18 cellular contexts compared by ENCODE assay signal in genomic region chr14:98494582-98494981, GRCh38.
DNase-seq lines count a peak whose midpoint lies in the region; ATAC-seq, FAIRE-seq and TF ChIP-seq lines count a peak whose summit lies in the region.
"Had no signal": no experiment of that assay in that cellular context is flagged by ENCODE, and none has a peak within 500 bp of the region (broad histone marks: within the 10 kb centered on the region; RNA-seq: fewer than 3 reads in every experiment).

No MANE protein-coding gene starts in this region.

- no peaks in the 10 kb centered on the region for H4K20me1 ChIP-seq in astrocyte (ENCODE audit: insufficient read depth, low read length)

- WGBS in small intestine, 3 donors = 77 to 84% (median 77%) methylated on average over 5 of the region's 5 CpGs
- 74% methylated on average over 5 of the region's 5 CpGs for WGBS in suprapubic skin

- H3K9ac ChIP-seq in astrocyte (ENCODE audit: low read length) = no peak overlapping the region

- ATAC-seq in T-helper 17 cell = no peak
- ATAC-seq in activated CD8-positive, alpha-beta memory T cell treated with anti-CD3 and anti-CD28 coated beads, Interleukin-2, amount 10 ng/mL, durations not matched to agents 7 days and 5 days = no peak
- ATAC-seq: mucosa of descending colon had no signal

- no peak overlapping the region for H2AFZ ChIP-seq in astrocyte (ENCODE audit: low read depth, low read length)

- H3K4me3 Mint-ChIP-seq in activated naive CD4-positive, alpha-beta T cell treated with anti-CD3 and anti-CD28 coated beads for 36 hours = no peak overlapping the region
- no peak overlapping the region for H3K4me3 Mint-ChIP-seq in astrocyte (ENCODE audit: unreplicated experiment)
- no peak overlapping the region for H3K4me3 Mint-ChIP-seq in T-helper 17 cell
- no peak overlapping the region for H3K4me3 Mint-ChIP-seq in activated CD8-positive, alpha-beta memory T cell treated with anti-CD3 and anti-CD28 coated beads, Interleukin-2, amount 10 ng/mL, durations not matched to agents 7 days and 5 days
- H3K4me3 Mint-ChIP-seq: stimulated activated naive CD8-positive, alpha-beta T cell treated with anti-CD3 and anti-CD28 coated beads, Interleukin-15, Interleukin-2, amounts not matched to agents 100 ng/mL and 50 ng/mL, for 24 hours had no signal

- H3K27ac Mint-ChIP-seq in activated naive CD4-positive, alpha-beta T cell treated with anti-CD3 and anti-CD28 coated beads for 36 hours = no peak overlapping the region
- H3K27ac Mint-ChIP-seq in astrocyte (ENCODE audit: unreplicated experiment) (no peak overlapping the region), T-helper 17 cell (no peak overlapping the region)
- no peak overlapping the region for H3K27ac Mint-ChIP-seq in activated CD8-positive, alpha-beta memory T cell treated with anti-CD3 and anti-CD28 coated beads, Interleukin-2, amount 10 ng/mL, durations not matched to agents 7 days and 5 days

- H3K9me3 ChIP-seq in astrocyte (ENCODE audit: insufficient read depth, low read depth, low read length) = no peaks in the 10 kb centered on the region
- no peaks in the 10 kb centered on the region for H3K9me3 ChIP-seq in small intestine (ENCODE audit: control insufficient read depth, low read depth)
- H3K9me3 ChIP-seq in T-helper 17 cell (ENCODE audit: control insufficient read depth, low read length, poor library complexity, severe bottlenecking) = no peaks in the 10 kb centered on the region
- no peaks in the 10 kb centered on the region for H3K9me3 ChIP-seq in suprapubic skin
- H3K9me3 ChIP-seq: mucosa of descending colon, uterus had no signal

- H3K4me1 ChIP-seq in astrocyte (ENCODE audit: insufficient read depth, low read length) (peaks cover 3% of the 10 kb centered on the region), small intestine (ENCODE audit: control insufficient read depth in 2 of 2, insufficient read depth in 1 of 2, low read depth in 1 of 2, low read length in 1 of 2) (no peaks in the 10 kb centered on the region), suprapubic skin (peaks cover 11% of the 10 kb centered on the region)
- H3K4me1 ChIP-seq: uterus had no signal

- H3K27me3 Mint-ChIP-seq in activated naive CD4-positive, alpha-beta T cell treated with anti-CD3 and anti-CD28 coated beads for 36 hours (ENCODE audit: low read depth) = no peaks in the 10 kb centered on the region
- peaks cover 6% of the 10 kb centered on the region for H3K27me3 Mint-ChIP-seq in astrocyte (ENCODE audit: low read depth, unreplicated experiment)
- H3K27me3 Mint-ChIP-seq in T-helper 17 cell = no peaks in the 10 kb centered on the region
- H3K27me3 Mint-ChIP-seq in activated CD8-positive, alpha-beta memory T cell treated with anti-CD3 and anti-CD28 coated beads, Interleukin-2, amount 10 ng/mL, durations not matched to agents 7 days and 5 days = peaks cover 2% of the 10 kb centered on the region
- H3K27me3 Mint-ChIP-seq: stimulated activated naive CD8-positive, alpha-beta T cell treated with anti-CD3 and anti-CD28 coated beads, Interleukin-15, Interleukin-2, amounts not matched to agents 100 ng/mL and 50 ng/mL, for 24 hours had no signal

- H3K79me2 ChIP-seq in astrocyte (ENCODE audit: insufficient read depth, low read length) = no peaks in the 10 kb centered on the region

- peak; percentile 52 for DNase-seq in activated naive CD4-positive, alpha-beta T cell treated with anti-CD3 and anti-CD28 coated beads for 36 hours
- DNase-seq in activated naive CD4-positive, alpha-beta T cell treated with anti-CD3 and anti-CD28 coated beads, Interleukin-2, amount 50 U/mL, for 16 hours = no peak
- DNase-seq in HK-2 (ENCODE audit: unreplicated experiment) (peak; percentile 1), astrocyte (ENCODE audit: low read depth) (peak; percentile 57), small intestine (peak; percentile 3), T-helper 17 cell (no peak), suprapubic skin (ENCODE audit: low spot score in 2 of 2) (no peak)
- DNase-seq in activated CD8-positive, alpha-beta memory T cell treated with anti-CD3 and anti-CD28 coated beads, Interleukin-2, amount 10 ng/mL, durations not matched to agents 7 days and 5 days = no peak
- DNase-seq: Calu3, hypothalamus, mucosa of descending colon, NCI-H1417, occipital lobe, SHP77 treated with DMSO at 0.1 percent for 48 hours, T-helper 9 cell, uterus had no signal

- peak overlapping the region; percentile 42 for H3K27ac ChIP-seq in astrocyte (ENCODE audit: low read depth, low read length)
- H3K27ac ChIP-seq in small intestine (ENCODE audit: low read depth in 1 of 2, low read length in 1 of 2) = no peak overlapping the region
- H3K27ac ChIP-seq in suprapubic skin = no peak overlapping the region
- H3K27ac ChIP-seq: cardiac muscle cell, uterus had no signal

- H3K36me3 ChIP-seq in astrocyte (ENCODE audit: insufficient read depth, low read length) (no peaks in the 10 kb centered on the region), small intestine (ENCODE audit: control insufficient read depth in 2 of 2, insufficient read depth in 2 of 2, low read length in 2 of 2) (no peaks in the 10 kb centered on the region), suprapubic skin (no peaks in the 10 kb centered on the region)
- H3K36me3 ChIP-seq: cardiac muscle cell, uterus had no signal

- TF ChIP-seq POLR2A in suprapubic skin (IDR thresholded peaks at IDR 0.05) = no peak

- no peaks in the 10 kb centered on the region for H3K36me3 Mint-ChIP-seq in activated naive CD4-positive, alpha-beta T cell treated with anti-CD3 and anti-CD28 coated beads for 36 hours (ENCODE audit: low read depth)
- no peaks in the 10 kb centered on the region for H3K36me3 Mint-ChIP-seq in astrocyte (ENCODE audit: low read depth, unreplicated experiment)
- H3K36me3 Mint-ChIP-seq in T-helper 17 cell (ENCODE audit: low read depth) = no peaks in the 10 kb centered on the region
- H3K36me3 Mint-ChIP-seq in activated CD8-positive, alpha-beta memory T cell treated with anti-CD3 and anti-CD28 coated beads, Interleukin-2, amount 10 ng/mL, durations not matched to agents 7 days and 5 days = no peaks in the 10 kb centered on the region

- peaks cover 19% of the 10 kb centered on the region for H3K4me1 Mint-ChIP-seq in activated naive CD4-positive, alpha-beta T cell treated with anti-CD3 and anti-CD28 coated beads for 36 hours (ENCODE audit: low read depth)
- H3K4me1 Mint-ChIP-seq in astrocyte (ENCODE audit: low read depth, unreplicated experiment) (no peaks in the 10 kb centered on the region), T-helper 17 cell (peaks cover 7% of the 10 kb centered on the region)
- no peaks in the 10 kb centered on the region for H3K4me1 Mint-ChIP-seq in activated CD8-positive, alpha-beta memory T cell treated with anti-CD3 and anti-CD28 coated beads, Interleukin-2, amount 10 ng/mL, durations not matched to agents 7 days and 5 days

- CTCF ChIA-PET in activated naive CD4-positive, alpha-beta T cell treated with anti-CD3 and anti-CD28 coated beads for 36 hours (lab: Charles Lee) = interaction anchor here (0.6 kb wide), 3 partner anchors 138 to 1194 kb away, joined by 3 to 4 read pairs (median 4); no protein-coding TSS in a partner anchor
- CTCF ChIA-PET in activated CD8-positive, alpha-beta memory T cell treated with anti-CD3 and anti-CD28 coated beads, Interleukin-2, amount 10 ng/mL, durations not matched to agents 7 days and 5 days (lab: Charles Lee) = interaction anchor here (1.1 kb wide), 1 partner anchor 15 kb away, joined by 3 read pairs; no protein-coding TSS in a partner anchor

- no peak for FAIRE-seq in astrocyte (lab: Jason Lieb, UNC)
- FAIRE-seq in small intestine (lab: Jason Lieb, UNC) = no peak

- intact Hi-C loops in activated naive CD4-positive, alpha-beta T cell treated with anti-CD3 and anti-CD28 coated beads for 36 hours (cut with micrococcal nuclease) = no loop called here

- no peak overlapping the region for H3K4me2 ChIP-seq in astrocyte (ENCODE audit: low read length)

- TF ChIP-seq CTCF in astrocyte (IDR thresholded peaks at IDR 0.05; ENCODE audit: insufficient read depth, low read depth, low read length) (no peak), suprapubic skin (IDR thresholded peaks at IDR 0.05) (no peak)

- H3K9me3 Mint-ChIP-seq in activated naive CD4-positive, alpha-beta T cell treated with anti-CD3 and anti-CD28 coated beads for 36 hours = no peaks in the 10 kb centered on the region
- no peaks in the 10 kb centered on the region for H3K9me3 Mint-ChIP-seq in astrocyte (ENCODE audit: unreplicated experiment)
- H3K9me3 Mint-ChIP-seq in activated CD8-positive, alpha-beta memory T cell treated with anti-CD3 and anti-CD28 coated beads, Interleukin-2, amount 10 ng/mL, durations not matched to agents 7 days and 5 days (ENCODE audit: low read depth) = no peaks in the 10 kb centered on the region
- H3K9me3 Mint-ChIP-seq: stimulated activated naive CD8-positive, alpha-beta T cell treated with anti-CD3 and anti-CD28 coated beads, Interleukin-15, Interleukin-2, amounts not matched to agents 100 ng/mL and 50 ng/mL, for 24 hours had no signal

- H3K27me3 ChIP-seq in astrocyte (ENCODE audit: insufficient read depth, low read length) (no peaks in the 10 kb centered on the region), small intestine (ENCODE audit: control insufficient read depth in 2 of 2, insufficient read depth in 2 of 2, low read length in 2 of 2) (no peaks in the 10 kb centered on the region), suprapubic skin (no peaks in the 10 kb centered on the region)
- H3K27me3 ChIP-seq: cardiac muscle cell, uterus had no signal

- no peak for TF ChIP-seq EP300 in suprapubic skin (IDR thresholded peaks at IDR 0.05)

- H3K4me3 ChIP-seq in astrocyte (ENCODE audit: insufficient read depth, low read depth, low read length) (no peak overlapping the region), small intestine (ENCODE audit: low read depth in 1 of 2, low read length in 2 of 2) (no peak overlapping the region), suprapubic skin (no peak overlapping the region)
- H3K4me3 ChIP-seq: cardiac muscle cell, mucosa of descending colon, uterus had no signal

Comparison
In these comparisons a context has a peak if more than half of its experiments do, and no peak if none do; other contexts are left out.
1. DNase-seq: peak in activated naive CD4-positive, alpha-beta T cell treated with anti-CD3 and anti-CD28 coated beads for 36 hours (single experiment), HK-2 (single experiment), astrocyte (single experiment) and small intestine (single experiment); none in activated naive CD4-positive, alpha-beta T cell treated with anti-CD3 and anti-CD28 coated beads, Interleukin-2, amount 50 U/mL, for 16 hours (single experiment), T-helper 17 cell (0 of 3), activated CD8-positive, alpha-beta memory T cell treated with anti-CD3 and anti-CD28 coated beads, Interleukin-2, amount 10 ng/mL, durations not matched to agents 7 days and 5 days (single experiment) and suprapubic skin (0 of 2).